27 cellular contexts compared by ENCODE assay signal in the genomic region with DNA sequence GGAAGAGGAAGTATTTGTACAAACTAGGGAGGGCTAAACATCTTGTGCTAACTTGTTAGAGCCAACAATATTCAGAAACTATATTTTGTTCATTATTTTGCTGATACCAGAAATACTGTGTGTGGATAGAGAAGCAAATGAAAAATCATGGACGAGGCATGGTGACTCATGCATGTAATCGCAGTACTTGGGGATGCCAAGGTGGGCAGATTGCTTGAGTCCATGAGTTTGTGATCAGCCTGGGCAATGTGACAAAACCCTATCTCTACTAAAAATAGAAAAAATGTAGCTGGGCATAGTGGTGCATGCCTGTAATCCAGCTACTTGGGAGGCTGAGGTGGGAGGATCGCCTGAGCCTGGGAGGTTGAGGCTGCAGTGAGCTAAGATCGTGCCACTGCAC. TPM values are rescaled to one million over a fixed set of nuclear protein-coding genes. Genes with fewer than 3 reads are reported as not detected.
A peak's percentile ranks its signal among the peaks of the same experiment; 100 is the strongest.
DNase-seq lines count a peak whose midpoint lies in the region; ATAC-seq, FAIRE-seq and TF ChIP-seq lines count a peak whose summit lies in the region.
"Had no signal": no experiment of that assay in that cellular context is flagged by ENCODE, and none has a peak within 500 bp of the region (broad histone marks: within the 10 kb centered on the region; RNA-seq: fewer than 3 reads in every experiment).

No MANE protein-coding gene starts in this region.

- no peak for DNase-seq in left ventricle myocardium superior
- no peak for DNase-seq in heart left ventricle
- DNase-seq in MG63: peak; percentile 24
- peak; percentile 29 for DNase-seq in cerebellar cortex (ENCODE audit: low spot score)
- no peak for DNase-seq in GM19239 (ENCODE audit: insufficient read length, low spot score)
- DNase-seq in NCI-H1436 (lab: John Stamatoyannopoulos, UW): no peak
- no peak for DNase-seq in HAP-1 (ENCODE audit: low spot score in 2 of 2)
- DNase-seq: activated CD4-positive, CD25-positive, alpha-beta regulatory T cell; activated CD8-positive, alpha-beta memory T cell treated with anti-CD3 and anti-CD28 coated beads, Interleukin-2, amount 50 U/mL, for 4 hours; aorta; colonic mucosa; DMS53; effector CD8-positive, alpha-beta T cell; foreskin fibroblast; H7; islet precursor cell; Kasumi-1; left lung; mesenchymal stem cell; MV-4-11; NCI-H187; NCI-H510A; nephron progenitor cell; stimulated activated CD4-positive, alpha-beta T cell treated with anti-CD3 and anti-CD28 coated beads, Interleukin-4, amount 100 ng/mL, for 24 hours; T-cell had no signal

- H3K27me3 ChIP-seq in heart left ventricle (no peaks in the 10 kb centered on the region), MG63 (no peaks in the 10 kb centered on the region), HAP-1 (ENCODE audit: low read depth) (no peaks in the 10 kb centered on the region)
- H3K27me3 ChIP-seq: colonic mucosa, left lung, tibial nerve had no signal

- TF ChIP-seq POLR2A in heart left ventricle (IDR thresholded peaks at IDR 0.05): no peak

- peaks cover 0 to 97% (median 81%) of the 10 kb centered on the region in 9 donors for H3K36me3 ChIP-seq in heart left ventricle
- peaks cover 77% of the 10 kb centered on the region for H3K36me3 ChIP-seq in MG63
- H3K36me3 ChIP-seq in HAP-1 (replicated peaks): peaks cover 48% of the 10 kb centered on the region
- H3K36me3 ChIP-seq: colonic mucosa had no signal

- in situ Hi-C loops in HAP-1 (cut with MboI; ENCODE audit: low sequenced_read_pairs): no loop called here

- no peak overlapping the region for H3K4me3 ChIP-seq in heart left ventricle
- H3K4me3 ChIP-seq in MG63: no peak overlapping the region
- no peak overlapping the region for H3K4me3 ChIP-seq in HAP-1
- H3K4me3 ChIP-seq: colonic mucosa, left lung, tibial nerve had no signal

- no peaks in the 10 kb centered on the region for H3K9me3 ChIP-seq in heart left ventricle
- H3K9me3 ChIP-seq in MG63: no peaks in the 10 kb centered on the region
- H3K9me3 ChIP-seq in HAP-1: no peaks in the 10 kb centered on the region
- H3K9me3 ChIP-seq: colonic mucosa, left lung, tibial nerve had no signal

- no peak for FAIRE-seq in GM19239 (lab: Jason Lieb, UNC)
- FAIRE-seq: G401.6 had no signal

- no peak overlapping the region for H3K27ac ChIP-seq in heart left ventricle
- H3K27ac ChIP-seq: colonic mucosa, tibial nerve had no signal

- no peak for TF ChIP-seq CTCF in heart left ventricle (IDR thresholded peaks at IDR 0.05)

- ATAC-seq in left ventricle myocardium superior (peak; percentile 24), heart left ventricle (no peak)
- ATAC-seq: left lung, T-cell had no signal

- WGBS in heart left ventricle, 4 donors: 84 to 88% (median 86%) methylated on average over 4 of the region's 4 CpGs

- peaks cover 0 to 2% (median 0%) of the 10 kb centered on the region in 12 donors for H3K4me1 ChIP-seq in heart left ventricle
- peaks cover 3% of the 10 kb centered on the region for H3K4me1 ChIP-seq in HAP-1
- H3K4me1 ChIP-seq: colonic mucosa, tibial nerve had no signal

- intact Hi-C loops in left ventricle myocardium superior (cut with micrococcal nuclease) (no loop called here), heart left ventricle (cut with DNase I) (no loop called here)

RNA-seq across cellular contexts. Expression of gene LRRC41, which starts 13.4 kb away (rescaled TPM):
- total RNA-seq in left ventricle myocardium superior (37.6 TPM), heart left ventricle (10 to 100 TPM; 34.7 to 60.5 (median 45.8) TPM)
- polyA plus RNA-seq in heart left ventricle: 10 to 100 TPM; 17.4 to 31.7 TPM
- 70.5 and 101 TPM in 2 replicates for total RNA-seq in MG63 (2014; rRNA removed; shearing (Covaris generic); ENCODE audit: low replicate concordance)

RNA-seq across cellular contexts. Expression of gene UQCRH, which starts 13.5 kb away (rescaled TPM):
- total RNA-seq in left ventricle myocardium superior (1,191 TPM), heart left ventricle (1,000 to 10,000 TPM in 3 of 9 donors, 100 to 1,000 TPM in 6; 622 to 2,380 (median 940) TPM)
- polyA plus RNA-seq in heart left ventricle: 1,000 to 10,000 TPM; 1,451 to 2,138 TPM
- total RNA-seq in MG63 (2014; rRNA removed; shearing (Covaris generic); ENCODE audit: low replicate concordance): 768 and 982 TPM in 2 replicates

RNA-seq across cellular contexts. Expression of gene RAD54L, which starts 42.4 kb away (rescaled TPM):
- 0.97 TPM for total RNA-seq in left ventricle myocardium superior
- total RNA-seq in heart left ventricle: 1 to 10 TPM in 4 of 9 donors, under 1 TPM in 4, not detected in 1; 0.44 to 4.0 (median 0.87) TPM
- under 1 TPM; 0.30 to 0.33 TPM for polyA plus RNA-seq in heart left ventricle
- total RNA-seq in MG63 (2014; rRNA removed; shearing (Covaris generic); ENCODE audit: low replicate concordance): 3.3 and 15.3 TPM in 2 replicates

RNA-seq across cellular contexts. Expression of gene NSUN4, which starts 50.6 kb away (rescaled TPM):
- total RNA-seq in left ventricle myocardium superior (15.3 TPM), heart left ventricle (10 to 100 TPM in 8 of 9 donors, 1 to 10 TPM in 1; 8.9 to 18.3 (median 14.0) TPM)
- 10 to 100 TPM in 1 of 2 donors, 1 to 10 TPM in 1; 9.0 to 15.3 TPM for polyA plus RNA-seq in heart left ventricle
- 7.7 and 16.7 TPM in 2 replicates for total RNA-seq in MG63 (2014; rRNA removed; shearing (Covaris generic); ENCODE audit: low replicate concordance)

Comparison
In these comparisons a context has a peak if more than half of its experiments do, and no peak if none do; other contexts are left out.
1. DNase-seq: peak in MG63 (single experiment) and cerebellar cortex (single experiment); none in left ventricle myocardium superior (single experiment), heart left ventricle (0 of 5), GM19239 (single experiment), NCI-H1436 (single experiment) and HAP-1 (0 of 2).